In genomic region chr20:60253471-60253870, GRCh38 we compare ENCODE assay signal across 22 cellular contexts.
"Had no signal": no experiment of that assay in that cellular context is flagged by ENCODE, and none has a peak within 500 bp of the region (broad histone marks: within the 10 kb centered on the region; RNA-seq: fewer than 3 reads in every experiment).

No MANE protein-coding gene starts in this region.

- ATAC-seq: T-cell had no signal

- H3K9me3 ChIP-seq: MG63, SK-N-SH had no signal

- H3K4me3 ChIP-seq: MG63 had no signal

- H3K9ac ChIP-seq: SK-N-SH had no signal

- DNase-seq: Karpas-422, KBM-7, MG63, NCI-H1092, NCI-H1105 treated with DMSO at 0.1 percent for 48 hours, NCI-H1417 treated with DMSO at 0.1 percent for 48 hours, NCI-H146, NCI-H1694 treated with DMSO at 0.1 percent for 48 hours, NCI-H1930, NCI-H2081 treated with DMSO at 0.1 percent for 48 hours, NCI-H2171, NCI-H226, NCI-H446, NCI-H510A, NCI-H524 treated with DMSO at 0.1 percent for 48 hours, NCI-H69, NCI-H774, RPMI8226, SHP77, SK-N-SH, SW 1271, T-cell had no signal

- H3K27me3 ChIP-seq: MG63 had no signal

- H3K36me3 ChIP-seq: MG63 had no signal

- H3K4me2 ChIP-seq: SK-N-SH had no signal
